Comparison of ENCODE assay signal across 8 cellular contexts in genomic region chr18:79506191-79507075, GRCh38.
DNase-seq lines count a peak whose midpoint lies in the region; ATAC-seq and TF ChIP-seq lines count a peak whose summit lies in the region.

No MANE protein-coding gene starts in this region.

- no TSS peak for BruUV-seq in Calu3 (replicated peaks; lab: Mats Ljungman, UMichigan)

- H3K36me3 Mint-ChIP-seq in endothelial cell (ENCODE audit: low read depth, unreplicated experiment) = peaks cover 24% of the 10 kb centered on the region
- no peaks in the 10 kb centered on the region for H3K36me3 Mint-ChIP-seq in osteocyte (ENCODE audit: unreplicated experiment)
- H3K36me3 Mint-ChIP-seq in Calu3 (ENCODE audit: insufficient read depth, unreplicated experiment) = no peaks in the 10 kb centered on the region

- H3K27ac Mint-ChIP-seq in endothelial cell (ENCODE audit: unreplicated experiment) = peak overlapping the region; percentile 90
- H3K27ac Mint-ChIP-seq in osteocyte (ENCODE audit: unreplicated experiment) = no peak overlapping the region
- no peak overlapping the region for H3K27ac Mint-ChIP-seq in Calu3 (ENCODE audit: unreplicated experiment)

- ATAC-seq in GM18517 (IDR thresholded peaks at IDR 0.05; ENCODE audit: unreplicated experiment) = no peak

- H3K27me3 Mint-ChIP-seq in endothelial cell (ENCODE audit: unreplicated experiment) (peaks cover 28% of the 10 kb centered on the region), osteocyte (ENCODE audit: unreplicated experiment) (peaks cover 5% of the 10 kb centered on the region), Calu3 (ENCODE audit: unreplicated experiment) (peaks cover 13% of the 10 kb centered on the region)

- CTCF ChIA-PET in Calu3 (lab: Charles Lee) = no interaction called here

- no peak for TF ChIP-seq CTCF in endothelial cell (IDR thresholded peaks at IDR 0.05; ENCODE audit: unreplicated experiment)
- no peak for TF ChIP-seq CTCF in osteocyte (IDR thresholded peaks at IDR 0.05)
- no peak for TF ChIP-seq CTCF in Calu3 (IDR thresholded peaks at IDR 0.05; ENCODE audit: unreplicated experiment)

- H3K4me1 Mint-ChIP-seq in endothelial cell (ENCODE audit: unreplicated experiment) = peaks cover 24% of the 10 kb centered on the region
- H3K4me1 Mint-ChIP-seq in osteocyte (ENCODE audit: unreplicated experiment) = peaks cover 13% of the 10 kb centered on the region
- no peaks in the 10 kb centered on the region for H3K4me1 Mint-ChIP-seq in Calu3 (ENCODE audit: low read depth, unreplicated experiment)

- H3K4me3 Mint-ChIP-seq in endothelial cell (ENCODE audit: unreplicated experiment) (no peak overlapping the region), osteocyte (ENCODE audit: unreplicated experiment) (no peak overlapping the region), Calu3 (ENCODE audit: low read depth, unreplicated experiment) (no peak overlapping the region)

- DNase-seq in DMS79 treated with DMSO at 0.1 percent for 48 hours (lab: John Stamatoyannopoulos, UW) (peak; percentile 93), LHCN-M2 (ENCODE audit: low read depth) (peak; percentile 6), endothelial cell (ENCODE audit: low spot score) (no peak), osteocyte (ENCODE audit: extremely low spot score, unreplicated experiment) (peak; percentile 80), NCI-H187 treated with DMSO at 0.1 percent for 48 hours (lab: John Stamatoyannopoulos, UW) (no peak), NCI-H2107 treated with DMSO at 0.1 percent for 48 hours (lab: John Stamatoyannopoulos, UW; ENCODE audit: unreplicated experiment) (no peak), Calu3 (no peak)

- no peaks in the 10 kb centered on the region for H3K9me3 Mint-ChIP-seq in endothelial cell (ENCODE audit: unreplicated experiment)
- no peaks in the 10 kb centered on the region for H3K9me3 Mint-ChIP-seq in osteocyte (ENCODE audit: unreplicated experiment)
- H3K9me3 Mint-ChIP-seq in Calu3 (ENCODE audit: low read depth, unreplicated experiment) = peaks cover 3% of the 10 kb centered on the region

- intact Hi-C loops in Calu3 (cut with micrococcal nuclease; ENCODE audit: unreplicated experiment) = no loop called here

Comparison
In these comparisons a context has a peak if more than half of its experiments do, and no peak if none do; other contexts are left out.
1. DNase-seq: peak in DMS79 treated with DMSO at 0.1 percent for 48 hours (single experiment), LHCN-M2 (single experiment) and osteocyte (single experiment); none in endothelial cell (single experiment), NCI-H187 treated with DMSO at 0.1 percent for 48 hours (single experiment), NCI-H2107 treated with DMSO at 0.1 percent for 48 hours (single experiment) and Calu3 (single experiment).